12 cellular contexts compared by ENCODE assay signal in the genomic region with DNA sequence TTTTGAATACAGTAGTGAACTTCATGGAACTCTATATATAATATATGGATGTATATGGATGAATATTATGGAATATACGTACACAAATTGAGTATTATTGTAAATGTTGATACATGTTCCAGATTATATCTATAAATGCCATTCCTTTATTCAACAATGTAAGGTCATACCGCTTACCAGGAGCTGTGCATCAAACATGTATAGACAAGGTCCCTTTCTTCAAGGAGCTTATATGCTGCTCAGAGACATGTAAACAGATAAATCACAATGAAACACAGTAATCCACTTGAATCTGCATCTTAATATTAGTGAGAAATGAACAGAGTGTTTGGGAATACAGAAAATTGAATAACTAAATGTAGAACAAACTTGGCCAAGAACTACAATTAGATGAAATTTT. TPM values are rescaled to one million over a fixed set of nuclear protein-coding genes. Genes with fewer than 3 reads are reported as not detected.
DNase-seq lines count a peak whose midpoint lies in the region; ATAC-seq and TF ChIP-seq lines count a peak whose summit lies in the region.
"Had no signal": no experiment of that assay in that cellular context is flagged by ENCODE, and none has a peak within 500 bp of the region (broad histone marks: within the 10 kb centered on the region; RNA-seq: fewer than 3 reads in every experiment).

No MANE protein-coding gene starts in this region.

- H3K4me2 ChIP-seq in IMR-90 (ENCODE audit: low read depth, low read length), result no peak overlapping the region
- H3K4me2 ChIP-seq in mesendoderm (ENCODE audit: low read length), result no peak overlapping the region

- H4K5ac ChIP-seq in IMR-90 (ENCODE audit: low read depth, low read length) (no peak overlapping the region), mesendoderm (ENCODE audit: low read length) (no peak overlapping the region)

- H3K56ac ChIP-seq in IMR-90 (ENCODE audit: extremely low read depth, insufficient read depth, low read length) (no peak overlapping the region), mesendoderm (ENCODE audit: low read length) (no peak overlapping the region)

- BruUV-seq in IMR-90 (replicated peaks; lab: Mats Ljungman, UMichigan), result no TSS peak

- peaks cover 10% of the 10 kb centered on the region for H3K27me3 Mint-ChIP-seq in CD4-positive, alpha-beta T cell
- H3K27me3 Mint-ChIP-seq in naive thymus-derived CD4-positive, alpha-beta T cell, result peaks cover under 1 to 10% (median 8%) of the 10 kb centered on the region in 5 donors

- no peak overlapping the region for H3K4ac ChIP-seq in IMR-90 (ENCODE audit: low read depth, low read length)
- H3K4ac ChIP-seq in mesendoderm (ENCODE audit: low read depth, low read length), result no peak overlapping the region

- H2AK5ac ChIP-seq in IMR-90 (ENCODE audit: low read depth, low read length) (no peak overlapping the region), mesendoderm (ENCODE audit: low read length) (no peak overlapping the region)

- H3K4me3 ChIP-seq in IMR-90 (ENCODE audit: insufficient read depth, low read depth, low read length), result no peak overlapping the region
- H3K4me3 ChIP-seq in adipocyte (ENCODE audit: low read length), result peak overlapping the region; percentile 100
- no peak overlapping the region for H3K4me3 ChIP-seq in naive thymus-derived CD4-positive, alpha-beta T cell (ENCODE audit: low read length)
- H3K4me3 ChIP-seq in mesendoderm (ENCODE audit: low read length), result no peak overlapping the region
- no peak overlapping the region for H3K4me3 ChIP-seq in MG63

- H3K36me3 ChIP-seq in IMR-90 (ENCODE audit: control insufficient read depth, insufficient read depth, low read length) (no peaks in the 10 kb centered on the region), adipocyte (ENCODE audit: control insufficient read depth, insufficient read depth, low read length, severe bottlenecking) (no peaks in the 10 kb centered on the region), mesendoderm (ENCODE audit: control insufficient read depth, insufficient read depth, low read length) (no peaks in the 10 kb centered on the region), MG63 (peaks cover 17% of the 10 kb centered on the region)
- H3K36me3 ChIP-seq in naive thymus-derived CD4-positive, alpha-beta T cell (ENCODE audit: control insufficient read depth in 2 of 3, insufficient read depth in 3 of 3, low read length in 3 of 3), result peaks cover 0 to 4% (median 0%) of the 10 kb centered on the region in 3 experiments

- intact Hi-C loops in CD4-positive, alpha-beta T cell (cut with DNase I, micrococcal nuclease), result no loop called here
- intact Hi-C loops in IMR-90 (cut with micrococcal nuclease), result no loop called here
- intact Hi-C loops in naive thymus-derived CD4-positive, alpha-beta T cell (cut with micrococcal nuclease), result no loop called here

- H3K4me1 ChIP-seq in IMR-90 (ENCODE audit: control insufficient read depth, insufficient read depth, low read length), result peaks cover 1% of the 10 kb centered on the region; the same call in 1 of the 2 replicates
- peaks cover 20% of the 10 kb centered on the region for H3K4me1 ChIP-seq in adipocyte (ENCODE audit: control insufficient read depth, insufficient read depth, low read length)
- H3K4me1 ChIP-seq in naive thymus-derived CD4-positive, alpha-beta T cell (ENCODE audit: control insufficient read depth in 2 of 2, insufficient read depth in 2 of 2, low read length in 2 of 2), result peaks cover 13 to 14% of the 10 kb centered on the region in 2 donors
- H3K4me1 ChIP-seq in mesendoderm (ENCODE audit: control insufficient read depth, low read depth, low read length), result no peaks in the 10 kb centered on the region

- peaks cover 43% of the 10 kb centered on the region for H3K4me1 Mint-ChIP-seq in CD4-positive, alpha-beta T cell (ENCODE audit: low read depth)
- peaks cover 16 to 45% (median 37%) of the 10 kb centered on the region in 7 donors for H3K4me1 Mint-ChIP-seq in naive thymus-derived CD4-positive, alpha-beta T cell

- H2BK5ac ChIP-seq in IMR-90 (ENCODE audit: low read depth, low read length, poor library complexity, severe bottlenecking) (no peak overlapping the region), mesendoderm (ENCODE audit: low read length) (no peak overlapping the region)

- ATAC-seq in CD4-positive, alpha-beta T cell (ENCODE audit: poor library complexity), result no peak
- no peak for ATAC-seq in IMR-90 (ENCODE audit: low read depth)
- no peak for ATAC-seq in naive thymus-derived CD4-positive, alpha-beta T cell

- WGBS in IMR-90 (ENCODE audit: extremely low coverage in 2 of 2, insufficient read length in 1 of 2), 2 experiments, result no CpG with 5 or more reads among the region's 2 CpGs
- WGBS in mesendoderm (ENCODE audit: extremely low coverage, insufficient coverage, low lambda C conversion rate), result 100% methylated on average over 1 of the region's 2 CpGs

- CTCF ChIA-PET in CD4-positive, alpha-beta T cell (lab: Charles Lee), result interaction anchor here (0.6 kb wide), 1 partner anchor 21 kb away, joined by 3 read pairs; no protein-coding TSS in a partner anchor
- CTCF ChIA-PET in IMR-90 (lab: Yijun Ruan, JAX), result no interaction called here
- CTCF ChIA-PET in naive thymus-derived CD4-positive, alpha-beta T cell (lab: Charles Lee), result no interaction called here
- CTCF ChIA-PET in HEK293T (lab: Yijun Ruan, JAX), result no interaction called here

- H2BK15ac ChIP-seq in IMR-90 (ENCODE audit: low read depth, low read length) (no peak overlapping the region), mesendoderm (replicated peaks; ENCODE audit: low read depth) (no peak overlapping the region)

- H3K27me3 ChIP-seq in CD4-positive, alpha-beta T cell (ENCODE audit: control insufficient read depth, insufficient read depth, low read length), result no peaks in the 10 kb centered on the region
- no peaks in the 10 kb centered on the region for H3K27me3 ChIP-seq in IMR-90 (ENCODE audit: control insufficient read depth, insufficient read depth, low read length)
- peaks cover 2% of the 10 kb centered on the region for H3K27me3 ChIP-seq in adipocyte (replicated peaks; ENCODE audit: control insufficient read depth, insufficient read depth, low read length)
- H3K27me3 ChIP-seq in naive thymus-derived CD4-positive, alpha-beta T cell (ENCODE audit: control insufficient read depth in 2 of 2, insufficient read depth in 2 of 2, low read length in 2 of 2), result no peaks in the 10 kb centered on the region
- H3K27me3 ChIP-seq in mesendoderm (ENCODE audit: insufficient read depth, low read length, poor library complexity), result no peaks in the 10 kb centered on the region
- no peaks in the 10 kb centered on the region for H3K27me3 ChIP-seq in MG63
- H3K27me3 ChIP-seq: SJSA1 had no signal

- no peak overlapping the region for H2AFZ ChIP-seq in IMR-90 (replicated peaks; ENCODE audit: low read length, poor library complexity)

- peaks cover 5% of the 10 kb centered on the region for H3K9me3 Mint-ChIP-seq in CD4-positive, alpha-beta T cell
- H3K9me3 Mint-ChIP-seq in naive thymus-derived CD4-positive, alpha-beta T cell, result peaks cover 0 to 24% (median 10%) of the 10 kb centered on the region in 11 donors

- no peaks in the 10 kb centered on the region for H3K9me1 ChIP-seq in IMR-90 (ENCODE audit: insufficient read depth, low read length)

- in situ Hi-C loops in IMR-90 (cut with MboI; ENCODE audit: low sequenced_read_pairs), result no loop called here

- peak overlapping the region; percentile 91 for H3K27ac Mint-ChIP-seq in CD4-positive, alpha-beta T cell
- peak overlapping the region in 3 of 9 donors; percentile 95 to 97 (median 96) for H3K27ac Mint-ChIP-seq in naive thymus-derived CD4-positive, alpha-beta T cell

- peaks cover 38% of the 10 kb centered on the region for H3K36me3 Mint-ChIP-seq in CD4-positive, alpha-beta T cell (ENCODE audit: low read depth)
- peaks cover 0 to 16% (median 10%) of the 10 kb centered on the region in 5 donors for H3K36me3 Mint-ChIP-seq in naive thymus-derived CD4-positive, alpha-beta T cell

- no peaks in the 10 kb centered on the region; the same call in 1 of the 2 replicates for H4K20me1 ChIP-seq in IMR-90 (ENCODE audit: insufficient read depth, low read length)

- peaks cover 24% of the 10 kb centered on the region for H3K79me2 ChIP-seq in mesendoderm (ENCODE audit: control insufficient read depth, insufficient read depth, low read length)

- H3K27ac ChIP-seq in CD4-positive, alpha-beta T cell (ENCODE audit: low read depth, low read length), result no peak overlapping the region
- no peak overlapping the region for H3K27ac ChIP-seq in IMR-90 (ENCODE audit: insufficient read depth, low read length)
- no peak overlapping the region for H3K27ac ChIP-seq in naive thymus-derived CD4-positive, alpha-beta T cell (ENCODE audit: low read depth, low read length)
- H3K27ac ChIP-seq in mesendoderm (ENCODE audit: low read depth, low read length), result no peak overlapping the region

- POLR2A ChIA-PET in CD4-positive, alpha-beta T cell (lab: Charles Lee), result no interaction called here
- POLR2A ChIA-PET in IMR-90 (lab: Charles Lee; ENCODE audit: unreplicated experiment), result no interaction called here
- POLR2A ChIA-PET in naive thymus-derived CD4-positive, alpha-beta T cell (lab: Charles Lee), result no interaction called here
- POLR2A ChIA-PET in HEK293T (lab: Yijun Ruan, JAX), result no interaction called here

- H4K91ac ChIP-seq in IMR-90 (ENCODE audit: insufficient read depth, low read depth, low read length), result no peak overlapping the region

- H2BK120ac ChIP-seq in IMR-90 (ENCODE audit: low read depth, low read length) (no peak overlapping the region), mesendoderm (ENCODE audit: low read depth, low read length) (no peak overlapping the region)

- DNase-seq in CD4-positive, alpha-beta T cell, result no peak
- no peak for DNase-seq in IMR-90
- no peak for DNase-seq in adipocyte (ENCODE audit: low read depth)
- DNase-seq in naive thymus-derived CD4-positive, alpha-beta T cell, result no peak
- no peak for DNase-seq in HEK293T (ENCODE audit: extremely low spot score)
- DNase-seq in mesendoderm, result no peak
- DNase-seq in MG63, result no peak
- DNase-seq in activated CD4-positive, alpha-beta T cell treated with anti-CD3 and anti-CD28 coated beads, Interleukin-2, amount 50 U/mL, for 1 hour, result no peak
- DNase-seq: effector CD8-positive, alpha-beta T cell; left cardiac atrium; NCI-H1694 had no signal

- H3K4me3 Mint-ChIP-seq in CD4-positive, alpha-beta T cell, result peak overlapping the region; percentile 97
- peak overlapping the region in 8 of 10 donors; percentile 96 to 100 (median 100) for H3K4me3 Mint-ChIP-seq in naive thymus-derived CD4-positive, alpha-beta T cell

- H3K79me1 ChIP-seq in IMR-90 (ENCODE audit: low read depth in 1 of 2, low read length in 2 of 2) (peaks cover 6 to 16% of the 10 kb centered on the region in 2 experiments; a peak in 2 of 4 replicates), mesendoderm (ENCODE audit: low read length) (peaks cover 1% of the 10 kb centered on the region)

- no peak for TF ChIP-seq CTCF in CD4-positive, alpha-beta T cell (IDR thresholded peaks at IDR 0.05)
- no peak for TF ChIP-seq CTCF in IMR-90 (conservative IDR thresholded peaks at IDR 0.05; ENCODE audit: low read depth, low read length)

- peaks cover 5% of the 10 kb centered on the region for H3K9me3 ChIP-seq in CD4-positive, alpha-beta T cell (ENCODE audit: control insufficient read depth, low read length)
- H3K9me3 ChIP-seq in IMR-90 (ENCODE audit: control insufficient read depth, insufficient read depth, low read length) (no peaks in the 10 kb centered on the region), adipocyte (ENCODE audit: control insufficient read depth, low read length) (peaks cover 6% of the 10 kb centered on the region), MG63 (no peaks in the 10 kb centered on the region)
- peaks cover 0 to 5% (median 0%) of the 10 kb centered on the region in 3 experiments for H3K9me3 ChIP-seq in naive thymus-derived CD4-positive, alpha-beta T cell (ENCODE audit: control insufficient read depth in 2 of 3, low read length in 3 of 3)
- H3K9me3 ChIP-seq: SJSA1 had no signal

- H4K8ac ChIP-seq in IMR-90 (ENCODE audit: low read depth in 2 of 2, low read length in 2 of 2) (peak overlapping the region; percentile 20 to 99; a peak in 2 of 4 replicates), mesendoderm (ENCODE audit: low read depth, low read length) (no peak overlapping the region)

- H3K9ac ChIP-seq in IMR-90 (ENCODE audit: low read depth, low read length) (no peak overlapping the region), adipocyte (ENCODE audit: low read length) (no peak overlapping the region), mesendoderm (ENCODE audit: low read length) (no peak overlapping the region)

- TF ChIP-seq POLR2A in IMR-90 (IDR thresholded peaks at IDR 0.05; ENCODE audit: low read depth, low read length), result no peak

- H3K18ac ChIP-seq in IMR-90 (ENCODE audit: low read depth, low read length) (no peak overlapping the region), mesendoderm (ENCODE audit: low read length) (no peak overlapping the region)

- no peak overlapping the region for H2AK9ac ChIP-seq in IMR-90 (replicated peaks; ENCODE audit: low read depth, low read length, poor library complexity)

- H3K14ac ChIP-seq in IMR-90 (replicated peaks; ENCODE audit: low read depth, low read length), result no peak overlapping the region

- dilution Hi-C loops in IMR-90 (cut with HindIII; ENCODE audit: low sequenced_read_pairs, unreplicated experiment), result no loop called here

- TF ChIP-seq RAD21 in IMR-90 (IDR thresholded peaks at IDR 0.05; ENCODE audit: low read length), result no peak

- H3K23ac ChIP-seq in IMR-90 (ENCODE audit: low read depth, low read length) (no peak overlapping the region), mesendoderm (ENCODE audit: low read length) (no peak overlapping the region)

- H2BK20ac ChIP-seq in IMR-90 (ENCODE audit: low read depth, low read length), result no peak overlapping the region

RNA-seq across cellular contexts. Expression of a gene that starts 0.9 kb away (rescaled TPM):
- 10 to 100 TPM; 17.4 to 18.2 TPM for total RNA-seq in CD4-positive, alpha-beta T cell
- total RNA-seq in IMR-90 (2012; rRNA removed), result 17.2 and 23.6 TPM in 2 replicates
- polyA plus RNA-seq in IMR-90 (2012; rRNA removed), result 38.0 and 52.7 TPM in 2 replicates
- 3.9 and 15.4 TPM in 2 replicates for polyA plus RNA-seq in IMR-90 (2012; cell fraction: cytosol; rRNA removed)
- 0.77 and 9.2 TPM in 2 replicates for polyA plus RNA-seq in IMR-90 (2012; cell fraction: nucleus; rRNA removed; ENCODE audit: low replicate concordance)
- total RNA-seq in naive thymus-derived CD4-positive, alpha-beta T cell, result 10 to 100 TPM; 15.4 to 46.6 (median 28.3) TPM
- polyA plus RNA-seq in naive thymus-derived CD4-positive, alpha-beta T cell, result 100 to 1,000 TPM in 1 of 2 donors, 10 to 100 TPM in 1; 61.5 to 102 TPM
- 148 TPM for polyA plus RNA-seq in mesendoderm (2013, experiment 1 of 2)
- 152 TPM for polyA plus RNA-seq in mesendoderm (2013, experiment 2 of 2)
- 15.8 and 33.8 TPM in 2 replicates for total RNA-seq in MG63 (2014; rRNA removed; shearing (Covaris generic); ENCODE audit: low replicate concordance)
